ENCODE assay signal across 8 cellular contexts in the genomic region with DNA sequence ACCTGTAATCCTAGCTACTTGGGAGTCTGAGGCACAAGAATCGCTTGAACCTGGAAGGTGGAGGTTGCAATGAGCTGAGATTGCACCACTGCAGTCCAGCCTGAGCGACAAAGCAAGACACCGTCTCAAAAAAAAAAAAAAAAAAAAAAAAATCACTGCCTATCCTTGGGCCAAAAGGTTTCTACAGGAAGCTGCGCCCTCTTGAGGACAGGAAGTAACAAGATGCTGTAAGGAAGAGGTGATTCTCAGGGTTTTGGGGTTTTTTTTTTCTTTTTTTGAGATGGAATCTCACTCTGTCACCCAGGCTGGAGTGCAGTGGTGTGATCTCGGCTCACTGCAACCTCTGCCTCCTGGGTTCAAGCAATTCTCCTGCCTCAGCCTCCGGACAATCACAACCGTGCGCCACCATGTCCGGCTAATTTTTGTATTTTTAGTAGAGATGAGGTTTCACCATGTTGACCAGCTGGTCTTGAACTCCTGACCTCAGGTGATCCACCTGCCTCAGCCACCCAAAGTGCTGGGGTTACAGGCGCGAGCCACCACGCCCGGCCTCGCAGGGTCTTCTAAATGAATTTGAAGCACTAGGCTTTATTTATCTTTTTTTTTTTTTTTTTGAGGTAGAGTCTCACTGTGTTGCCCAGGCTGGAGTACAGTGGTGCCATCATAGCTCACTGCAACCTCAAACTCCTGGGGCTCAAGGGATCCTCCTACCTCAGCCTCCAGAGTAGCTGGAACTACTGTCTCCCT. TPM values are rescaled to one million over a fixed set of nuclear protein-coding genes. Genes with fewer than 3 reads are reported as not detected.
DNase-seq lines count a peak whose midpoint lies in the region; ATAC-seq, FAIRE-seq and TF ChIP-seq lines count a peak whose summit lies in the region.
"Not testable (repeated sequence)": the region's sequence is repeated elsewhere in the genome, so short reads cannot be mapped to it uniquely, and the experiment has no call there.

No MANE protein-coding gene starts in this region.

- intact Hi-C loops in A673 (cut with micrococcal nuclease; ENCODE audit: unreplicated experiment); colonic mucosa (cut with DNase I): not testable (repeated sequence)

- H2AFZ ChIP-seq in hepatocyte: not testable (repeated sequence)

- H3K79me2 ChIP-seq in hepatocyte: peaks cover 14% of the 10 kb centered on the region

- not testable (repeated sequence) for ATAC-seq in activated T-cell treated with anti-CD3 and anti-CD28 coated beads, Interleukin-2, amount 50 U/mL, for 4 hours

- H3K27me3 ChIP-seq in A673 (replicated peaks; ENCODE audit: insufficient read depth, low read depth, low read length, poor library complexity); colonic mucosa; hepatocyte: not testable (repeated sequence)

- not testable (repeated sequence) for H3K4me3 ChIP-seq in A673 (ENCODE audit: low read depth, low read length, poor library complexity, severe bottlenecking); colonic mucosa; hepatocyte

- CTCF ChIA-PET in A673 (lab: Charles Lee): interaction anchor here (0.6 to 1.2 kb wide), 11 partner anchors 8 to 523 kb away, joined by 3 to 8 read pairs (median 4); no protein-coding TSS in a partner anchor

- DNase-seq in A673 (ENCODE audit: low spot score) (peak; percentile 90), LHCN-M2 (ENCODE audit: low read depth) (peak; percentile 87), RPMI7951 (ENCODE audit: low read depth) (peak; percentile 78), colonic mucosa (peak; percentile 52), hepatocyte (ENCODE audit: low spot score) (peak; percentile 71)
- DNase-seq in activated T-cell treated with anti-CD3 and anti-CD28 coated beads, Interleukin-2, amount 50 U/mL, for 4 hours: peak; percentile 22
- DNase-seq in progenitor cell of endocrine pancreas (ENCODE audit: low spot score, unreplicated experiment): not testable (repeated sequence)

- H3K36me3 ChIP-seq in A673 (ENCODE audit: insufficient read depth, low read length, poor library complexity, severe bottlenecking) (peaks cover 55% of the 10 kb centered on the region), colonic mucosa (peaks cover 17% of the 10 kb centered on the region)
- not testable (repeated sequence) for H3K36me3 ChIP-seq in hepatocyte (replicated peaks; ENCODE audit: insufficient read depth, low read depth)

- WGBS in hepatocyte (ENCODE audit: low lambda C conversion rate, missing lambda C conversion rate): 81% methylated on average over 14 of the region's 14 CpGs

- BruUV-seq in A673 (replicated peaks; lab: Mats Ljungman, UMichigan): not testable (repeated sequence)

- peaks cover 28% of the 10 kb centered on the region for H3K4me1 Mint-ChIP-seq in activated T-cell treated with anti-CD3 and anti-CD28 coated beads, Interleukin-2, amount 50 U/mL, for 4 hours (ENCODE audit: low read depth)
- H3K4me1 Mint-ChIP-seq in progenitor cell of endocrine pancreas (ENCODE audit: low read depth): peaks cover 13% of the 10 kb centered on the region

- H3K27me3 Mint-ChIP-seq in activated T-cell treated with anti-CD3 and anti-CD28 coated beads, Interleukin-2, amount 50 U/mL, for 4 hours (ENCODE audit: low read depth): not testable (repeated sequence)
- peaks cover 11% of the 10 kb centered on the region for H3K27me3 Mint-ChIP-seq in progenitor cell of endocrine pancreas

- not testable (repeated sequence) for H3K9me2 ChIP-seq in hepatocyte (replicated peaks; ENCODE audit: insufficient read depth)

- not testable (repeated sequence) for H3K27ac Mint-ChIP-seq in progenitor cell of endocrine pancreas

- H3K4me2 ChIP-seq in hepatocyte: not testable (repeated sequence)

- not testable (repeated sequence) for H3K4me3 Mint-ChIP-seq in activated T-cell treated with anti-CD3 and anti-CD28 coated beads, Interleukin-2, amount 50 U/mL, for 4 hours; progenitor cell of endocrine pancreas (ENCODE audit: low read depth)

- not testable (repeated sequence) for H3K27ac ChIP-seq in A673 (ENCODE audit: low read depth, low read length, poor library complexity, severe bottlenecking); colonic mucosa; hepatocyte

- H3K9me3 ChIP-seq in A673 (ENCODE audit: low read depth, low read length, poor library complexity, severe bottlenecking); colonic mucosa; hepatocyte (ENCODE audit: low read depth): not testable (repeated sequence)

- peaks cover 29% of the 10 kb centered on the region for H3K36me3 Mint-ChIP-seq in activated T-cell treated with anti-CD3 and anti-CD28 coated beads, Interleukin-2, amount 50 U/mL, for 4 hours (ENCODE audit: insufficient read depth)
- H3K36me3 Mint-ChIP-seq in progenitor cell of endocrine pancreas (ENCODE audit: insufficient read depth): peaks cover 35% of the 10 kb centered on the region

- peak; percentile 30 for FAIRE-seq in G401.6 (lab: Jason Lieb, UNC)

- H3K9ac ChIP-seq in colonic mucosa (ENCODE audit: low read depth in 2 of 2, low read length in 2 of 2): not testable (repeated sequence)

- TF ChIP-seq CTCF in A673 (conservative IDR thresholded peaks at IDR 0.05; ENCODE audit: low read depth, low read length) (peak; percentile 65), colonic mucosa (IDR thresholded peaks at IDR 0.05) (peak; percentile 42), hepatocyte (IDR thresholded peaks at IDR 0.05; ENCODE audit: poor library complexity) (peak; percentile 52), progenitor cell of endocrine pancreas (IDR thresholded peaks at IDR 0.05; ENCODE audit: unreplicated experiment) (peak; percentile 62)

- not testable (repeated sequence) for H3K9me3 Mint-ChIP-seq in activated T-cell treated with anti-CD3 and anti-CD28 coated beads, Interleukin-2, amount 50 U/mL, for 4 hours; progenitor cell of endocrine pancreas (ENCODE audit: low read depth)

- H4K20me1 ChIP-seq in hepatocyte (ENCODE audit: insufficient read depth, poor library complexity, severe bottlenecking): not testable (repeated sequence)

- H3K4me1 ChIP-seq in A673 (ENCODE audit: insufficient read depth, low read length, poor library complexity, severe bottlenecking): peaks cover 22% of the 10 kb centered on the region
- not testable (repeated sequence) for H3K4me1 ChIP-seq in colonic mucosa
- peaks cover 14% of the 10 kb centered on the region for H3K4me1 ChIP-seq in hepatocyte (ENCODE audit: insufficient read depth)

- POLR2A ChIA-PET in A673 (lab: Charles Lee; ENCODE audit: low non-redundant PET): interaction anchor here (0.5 kb wide), 1 partner anchor 24 kb away, joined by 5 read pairs; a partner anchor contains a TSS

RNA-seq across cellular contexts. Expression of a gene that starts 2.3 kb away (rescaled TPM):
- total RNA-seq in A673 (2021): 16.0 and 16.9 TPM in 2 replicates
- 105 and 121 TPM in 2 replicates for total RNA-seq in LHCN-M2 (2014; rRNA removed)
- 64.6 TPM for polyA plus RNA-seq in LHCN-M2 (2012)
- total RNA-seq in RPMI7951 (2014; rRNA removed; shearing (Covaris generic)): 5.8 and 8.6 TPM in 2 replicates
- 10 to 100 TPM in 1 of 3 donors, 1 to 10 TPM in 2; 8.5 to 10.2 (median 9.8) TPM for total RNA-seq in activated T-cell treated with anti-CD3 and anti-CD28 coated beads, Interleukin-2, amount 50 U/mL, for 4 hours
- 1 to 10 TPM; 2.5 to 4.1 TPM for total RNA-seq in colonic mucosa
- total RNA-seq in hepatocyte: 5.4 and 7.5 TPM in 2 replicates
- polyA plus RNA-seq in hepatocyte: 11.2 and 15.2 TPM in 2 replicates
- total RNA-seq in progenitor cell of endocrine pancreas: 21.7 and 22.3 TPM in 2 replicates

RNA-seq across cellular contexts. Expression of a gene that starts 9.9 kb away (rescaled TPM):
- total RNA-seq in A673 (2021) (131 and 177 TPM in 2 replicates), LHCN-M2 (2014; rRNA removed) (88.9 and 101 TPM in 2 replicates), colonic mucosa (10 to 100 TPM; 19.1 to 39.6 TPM), hepatocyte (36.1 and 40.3 TPM in 2 replicates), progenitor cell of endocrine pancreas (95.9 and 96.0 TPM in 2 replicates)
- polyA plus RNA-seq in LHCN-M2 (2012): 27.3 TPM
- total RNA-seq in RPMI7951 (2014; rRNA removed; shearing (Covaris generic)): 14.2 and 17.8 TPM in 2 replicates
- 100 to 1,000 TPM; 267 to 300 (median 270) TPM for total RNA-seq in activated T-cell treated with anti-CD3 and anti-CD28 coated beads, Interleukin-2, amount 50 U/mL, for 4 hours
- 37.8 and 38.1 TPM in 2 replicates for polyA plus RNA-seq in hepatocyte

RNA-seq across cellular contexts. Expression of a gene that starts 23.9 kb away (rescaled TPM):
- total RNA-seq in A673 (2021): 5,579 and 5,657 TPM in 2 replicates
- 10,802 and 11,796 TPM in 2 replicates for total RNA-seq in LHCN-M2 (2014; rRNA removed)
- 16,196 TPM for polyA plus RNA-seq in LHCN-M2 (2012)
- total RNA-seq in RPMI7951 (2014; rRNA removed; shearing (Covaris generic)): 8,506 and 8,626 TPM in 2 replicates
- total RNA-seq in activated T-cell treated with anti-CD3 and anti-CD28 coated beads, Interleukin-2, amount 50 U/mL, for 4 hours: 1,000 to 10,000 TPM; 4,635 to 5,387 (median 5,019) TPM
- total RNA-seq in colonic mucosa: 1,000 to 10,000 TPM; 3,442 to 3,768 TPM
- total RNA-seq in hepatocyte: 1,719 and 1,827 TPM in 2 replicates
- 2,607 and 2,708 TPM in 2 replicates for polyA plus RNA-seq in hepatocyte
- 2,230 and 2,287 TPM in 2 replicates for total RNA-seq in progenitor cell of endocrine pancreas

RNA-seq across cellular contexts. Expression of a gene that starts 49.0 kb away (rescaled TPM):
- 281 and 296 TPM in 2 replicates for total RNA-seq in A673 (2021)
- total RNA-seq in LHCN-M2 (2014; rRNA removed): 200 and 240 TPM in 2 replicates
- 106 TPM for polyA plus RNA-seq in LHCN-M2 (2012)
- 167 and 180 TPM in 2 replicates for total RNA-seq in RPMI7951 (2014; rRNA removed; shearing (Covaris generic))
- total RNA-seq in activated T-cell treated with anti-CD3 and anti-CD28 coated beads, Interleukin-2, amount 50 U/mL, for 4 hours: 100 to 1,000 TPM; 311 to 336 (median 332) TPM
- 100 to 1,000 TPM; 153 to 199 TPM for total RNA-seq in colonic mucosa
- total RNA-seq in hepatocyte: 181 and 211 TPM in 2 replicates
- polyA plus RNA-seq in hepatocyte: 74.1 and 108 TPM in 2 replicates
- total RNA-seq in progenitor cell of endocrine pancreas: 370 and 406 TPM in 2 replicates
